Comparison of ENCODE assay signal across 23 cellular contexts in the genomic region with DNA sequence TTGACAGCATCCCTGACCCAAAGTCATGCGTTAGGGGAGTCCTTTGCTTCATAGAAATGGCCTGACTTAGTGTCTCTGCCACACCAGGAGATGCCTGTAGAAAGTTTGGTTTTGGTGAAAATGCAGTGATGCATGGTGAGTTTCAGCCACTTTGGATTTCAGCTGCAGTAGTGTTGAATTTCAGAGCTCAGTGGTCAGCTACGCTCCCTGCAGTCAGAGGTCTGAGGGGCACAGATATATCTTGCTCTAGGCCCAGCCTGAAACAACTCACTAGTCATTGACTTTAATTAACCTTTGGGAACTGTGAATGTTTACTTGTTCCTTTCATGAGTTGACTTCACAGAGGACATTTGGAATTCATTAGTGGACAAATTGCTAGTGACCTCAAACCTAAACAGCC. TPM values are rescaled to one million over a fixed set of nuclear protein-coding genes. Genes with fewer than 3 reads are reported as not detected.
DNase-seq lines count a peak whose midpoint lies in the region; ATAC-seq lines count a peak whose summit lies in the region.
"Had no signal": no experiment of that assay in that cellular context is flagged by ENCODE, and none has a peak within 500 bp of the region (broad histone marks: within the 10 kb centered on the region; RNA-seq: fewer than 3 reads in every experiment).

No MANE protein-coding gene starts in this region.

- peak; percentile 36 for ATAC-seq in GM18907 (IDR thresholded peaks at IDR 0.05; ENCODE audit: unreplicated experiment)
- peak; percentile 45 for ATAC-seq in GM21619 (IDR thresholded peaks at IDR 0.05; ENCODE audit: unreplicated experiment)
- peak; percentile 45 for ATAC-seq in HG03457 (IDR thresholded peaks at IDR 0.05; ENCODE audit: unreplicated experiment)
- ATAC-seq: activated CD4-positive, alpha-beta T cell treated with anti-CD3 and anti-CD28 coated beads for 36 hours; activated T-cell treated with anti-CD3 and anti-CD28 coated beads, Interleukin-2, amount 50 U/mL, for 4 hours; left colon; right cardiac atrium had no signal

- DNase-seq in left kidney (ENCODE audit: low read depth, low spot score) (peak; percentile 63), OCI-M2 (lab: John Stamatoyannopoulos, UW; ENCODE audit: unreplicated experiment) (no peak), SK-N-DZ (ENCODE audit: low spot score) (no peak)
- DNase-seq in activated CD8-positive, alpha-beta memory T cell treated with anti-CD3 and anti-CD28 coated beads, Interleukin-2, amount 50 U/mL, for 48 hours = no peak
- DNase-seq: activated CD4-positive, alpha-beta T cell treated with anti-CD3 and anti-CD28 coated beads for 36 hours; activated T-cell treated with anti-CD3 and anti-CD28 coated beads, Interleukin-2, amount 50 U/mL, for 4 hours; dermis blood vessel endothelial cell; DMS79; GDM1; left colon; MG63; NCI-H1105 treated with DMSO at 0.1 percent for 48 hours; NCI-H2081 treated with DMSO at 0.1 percent for 48 hours; NCI-H345; NCI-H774; right cardiac atrium; RPMI8226; spleen; transverse colon had no signal

RNA-seq across cellular contexts. Expression of gene RBMX2, which starts 17.5 kb away (rescaled TPM):
- polyA plus RNA-seq in SK-N-DZ (2014; cell fraction: cytosol; rRNA removed) = 31.8 and 36.3 TPM in 2 replicates
- 15.2 and 23.1 TPM in 2 replicates for polyA plus RNA-seq in SK-N-DZ (2014; cell fraction: nucleus; rRNA removed)

RNA-seq across cellular contexts. Expression of gene GPR119, which starts 33.8 kb away (rescaled TPM):
- polyA plus RNA-seq in SK-N-DZ (2014; cell fraction: cytosol; rRNA removed) = 0.99 TPM in 1 of 2 replicates, not detected in the other
- not detected in 2 replicates for polyA plus RNA-seq in SK-N-DZ (2014; cell fraction: nucleus; rRNA removed)
- polyA plus RNA-seq: IgD-negative memory B cell, right cardiac atrium, spleen had no signal
